9 cellular contexts compared by ENCODE assay signal in the genomic region with DNA sequence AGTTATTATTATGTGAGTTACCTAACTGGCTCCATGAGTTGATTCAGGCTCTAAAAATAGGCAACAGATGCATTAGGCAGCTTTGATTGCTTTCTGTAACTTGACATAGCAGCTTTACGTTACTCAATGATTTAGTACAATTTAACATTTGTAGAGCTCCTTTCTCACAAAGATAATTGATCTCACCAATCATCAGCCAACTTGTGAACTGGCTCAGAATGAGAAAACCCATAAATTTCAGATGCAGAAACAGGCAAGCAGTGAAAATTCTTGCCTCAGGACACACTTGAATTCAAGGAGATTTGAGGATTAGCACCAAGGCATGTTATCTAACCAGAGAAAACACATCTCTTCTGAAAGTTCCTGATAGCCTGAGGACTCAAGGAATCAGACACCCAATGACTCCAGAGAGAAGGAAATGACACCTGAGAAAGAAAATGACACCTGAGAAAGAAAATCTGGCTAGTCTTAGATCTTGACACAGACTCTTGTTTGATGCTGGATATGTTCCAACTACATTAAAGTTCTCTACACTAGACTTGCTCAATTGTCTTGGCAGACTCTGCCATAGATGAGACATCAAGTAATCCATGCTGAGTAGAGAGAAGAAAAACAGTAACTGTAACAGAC.
A peak's percentile ranks its signal among the peaks of the same experiment; 100 is the strongest.
DNase-seq lines count a peak whose midpoint lies in the region; ATAC-seq and TF ChIP-seq lines count a peak whose summit lies in the region.
"Had no signal": no experiment of that assay in that cellular context is flagged by ENCODE, and none has a peak within 500 bp of the region (broad histone marks: within the 10 kb centered on the region; RNA-seq: fewer than 3 reads in every experiment).

No MANE protein-coding gene starts in this region.

- H3K27me3 ChIP-seq in prostate gland (replicated peaks; ENCODE audit: insufficient read depth), result no peaks in the 10 kb centered on the region
- H3K27me3 ChIP-seq in effector memory CD4-positive, alpha-beta T cell (replicated peaks; ENCODE audit: control insufficient read depth, insufficient read depth, low read length, poor library complexity, severe bottlenecking), result no peaks in the 10 kb centered on the region

- H3K27ac Mint-ChIP-seq in T-helper 2 cell treated with Interferon-gamma antibody and Interleukin-4, amounts not matched to agents 5 μg/mL and 100 μg/mL, for 36 hours, result peak overlapping the region; percentile 62

- H3K4me3 ChIP-seq in prostate gland, result no peak overlapping the region
- H3K4me3 ChIP-seq in effector memory CD4-positive, alpha-beta T cell (ENCODE audit: insufficient read depth, low read depth, low read length, poor library complexity, severe bottlenecking), result no peak overlapping the region

- ATAC-seq in HG03342 (IDR thresholded peaks at IDR 0.05; ENCODE audit: unreplicated experiment), result peak; percentile 38

- DNase-seq in T-helper 2 cell treated with Interferon-gamma antibody and Interleukin-4, amounts not matched to agents 5 μg/mL and 100 μg/mL, for 36 hours (ENCODE audit: low spot score), result no peak
- DNase-seq in T-helper 2 cell (no peak), amniotic epithelial cell (ENCODE audit: low read depth) (peak; percentile 92), prostate gland (ENCODE audit: low spot score) (peak; percentile 30), NCI-H1930 (lab: John Stamatoyannopoulos, UW) (no peak), hypothalamus (lab: John Stamatoyannopoulos, UW) (no peak)
- no peak for DNase-seq in effector memory CD4-positive, alpha-beta T cell

- H3K4me1 Mint-ChIP-seq in T-helper 2 cell treated with Interferon-gamma antibody and Interleukin-4, amounts not matched to agents 5 μg/mL and 100 μg/mL, for 36 hours (ENCODE audit: low read depth), result peaks cover 45% of the 10 kb centered on the region

- H3K4me1 ChIP-seq in prostate gland (replicated peaks), result no peaks in the 10 kb centered on the region
- H3K4me1 ChIP-seq in effector memory CD4-positive, alpha-beta T cell (ENCODE audit: control insufficient read depth, insufficient read depth, low read length, poor library complexity, severe bottlenecking), result no peaks in the 10 kb centered on the region

- peak overlapping the region; percentile 60 for H3K4me3 Mint-ChIP-seq in T-helper 2 cell treated with Interferon-gamma antibody and Interleukin-4, amounts not matched to agents 5 μg/mL and 100 μg/mL, for 36 hours

- intact Hi-C loops in prostate gland (cut with DNase I), result no loop called here

- no peak overlapping the region for H3K27ac ChIP-seq in prostate gland
- no peak overlapping the region for H3K27ac ChIP-seq in effector memory CD4-positive, alpha-beta T cell (ENCODE audit: insufficient read depth, low read length, poor library complexity, severe bottlenecking)
- H3K27ac ChIP-seq: C4-2B had no signal

- no peaks in the 10 kb centered on the region for H3K36me3 ChIP-seq in prostate gland
- H3K36me3 ChIP-seq in effector memory CD4-positive, alpha-beta T cell (ENCODE audit: control insufficient read depth, insufficient read depth, low read length), result no peaks in the 10 kb centered on the region

- peaks cover 21% of the 10 kb centered on the region for H3K36me3 Mint-ChIP-seq in T-helper 2 cell treated with Interferon-gamma antibody and Interleukin-4, amounts not matched to agents 5 μg/mL and 100 μg/mL, for 36 hours (ENCODE audit: low read depth)

- TF ChIP-seq POLR2A in prostate gland (IDR thresholded peaks at IDR 0.05), result no peak

- 50% methylated on average over 1 of the region's 1 CpG for WGBS in prostate gland

- peaks cover 12% of the 10 kb centered on the region for H3K9me3 Mint-ChIP-seq in T-helper 2 cell treated with Interferon-gamma antibody and Interleukin-4, amounts not matched to agents 5 μg/mL and 100 μg/mL, for 36 hours

- H3K27me3 Mint-ChIP-seq in T-helper 2 cell treated with Interferon-gamma antibody and Interleukin-4, amounts not matched to agents 5 μg/mL and 100 μg/mL, for 36 hours (ENCODE audit: low read depth), result peaks cover 3% of the 10 kb centered on the region

- TF ChIP-seq CTCF in prostate gland (IDR thresholded peaks at IDR 0.05), result no peak

- H3K9me3 ChIP-seq in prostate gland, result no peaks in the 10 kb centered on the region
- no peaks in the 10 kb centered on the region for H3K9me3 ChIP-seq in effector memory CD4-positive, alpha-beta T cell (ENCODE audit: control insufficient read depth, low read length)

Comparison
In these comparisons a context has a peak if more than half of its experiments do, and no peak if none do; other contexts are left out.
1. DNase-seq: peak in amniotic epithelial cell (single experiment) and prostate gland (single experiment); none in T-helper 2 cell treated with Interferon-gamma antibody and Interleukin-4, amounts not matched to agents 5 μg/mL and 100 μg/mL, for 36 hours (single experiment), T-helper 2 cell (0 of 5), NCI-H1930 (0 of 2), hypothalamus (0 of 51) and effector memory CD4-positive, alpha-beta T cell (0 of 3).